ENCODE assay signal across 8 cellular contexts in the genomic region with DNA sequence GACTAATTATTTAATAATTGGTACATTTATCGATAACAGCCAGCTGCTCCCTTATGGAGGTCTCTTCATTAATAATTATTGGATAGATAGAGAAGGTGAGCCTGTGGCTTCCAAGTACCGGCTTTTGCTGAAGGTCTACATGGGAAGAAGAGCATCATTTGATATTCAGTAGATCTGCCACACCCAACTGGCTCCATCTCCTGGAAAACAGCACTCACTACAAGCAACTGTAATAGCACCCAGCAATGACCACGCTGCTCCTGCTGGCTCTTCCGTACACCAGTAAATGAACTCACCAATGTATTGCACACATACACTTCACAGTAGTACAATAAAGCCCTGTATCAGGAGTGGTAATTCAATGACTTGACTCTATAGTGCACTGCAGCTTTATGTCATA. TPM values are rescaled to one million over a fixed set of nuclear protein-coding genes. Genes with fewer than 3 reads are reported as not detected.
DNase-seq lines count a peak whose midpoint lies in the region; ATAC-seq, FAIRE-seq and TF ChIP-seq lines count a peak whose summit lies in the region.

No MANE protein-coding gene starts in this region.

- no peaks in the 10 kb centered on the region for H3K9me2 ChIP-seq in DOHH2 (replicated peaks; ENCODE audit: control insufficient read depth, low read length)

- dilution Hi-C loops in keratinocyte (cut with MboI; ENCODE audit: extremely low pct_ligation_motif_present, low sequenced_read_pairs) = no loop called here

- H3K9me3 ChIP-seq in DOHH2 (ENCODE audit: control insufficient read depth, insufficient read depth, low read length) = no peaks in the 10 kb centered on the region
- H3K9me3 ChIP-seq in keratinocyte (ENCODE audit: control insufficient read depth, low read depth, low read length) = no peaks in the 10 kb centered on the region

- no peak overlapping the region for H3K9ac ChIP-seq in keratinocyte (ENCODE audit: control insufficient read depth, extremely low read depth, insufficient read depth, low read length)

- TF ChIP-seq CTCF in DOHH2 (IDR thresholded peaks at IDR 0.05; ENCODE audit: low read depth, low read length, poor library complexity, severe bottlenecking) (peak; percentile 57), keratinocyte (optimal IDR thresholded peaks at IDR 0.05 in 1 of 3, IDR thresholded peaks at IDR 0.05 in 1 of 3, conservative IDR thresholded peaks at IDR 0.05 in 1 of 3; ENCODE audit: extremely low read depth in 1 of 3, insufficient read depth in 2 of 3, low read length in 3 of 3) (peak; percentile 63 to 78 (median 73))

- DNase-seq in HT1080 (ENCODE audit: low read depth) (peak; percentile 49), SW480 (ENCODE audit: low spot score) (peak; percentile 67), keratinocyte (ENCODE audit: low read depth, low spot score) (no peak), T1000 (lab: John Stamatoyannopoulos, UW) (no peak)
- DNase-seq in activated effector memory CD4-positive, alpha-beta T cell treated with Interleukin-2 at 50 U/mL for 16 hours = no peak

- H3K4me3 ChIP-seq in DOHH2 (ENCODE audit: low read length) = no peak overlapping the region
- H3K4me3 ChIP-seq in keratinocyte (ENCODE audit: control insufficient read depth in 2 of 3, extremely low read depth in 1 of 3, insufficient read depth in 2 of 3, low read depth in 1 of 3, low read length in 3 of 3) = no peak overlapping the region

- H3K36me3 ChIP-seq in DOHH2 (ENCODE audit: control insufficient read depth, low read length) (peaks cover 8% of the 10 kb centered on the region; the same call in 1 of the 2 replicates), keratinocyte (ENCODE audit: control insufficient read depth in 2 of 2, extremely low read depth in 1 of 2, insufficient read depth in 2 of 2, low read length in 2 of 2) (peaks cover 14 to 22% of the 10 kb centered on the region in 2 experiments)

- H4K20me1 ChIP-seq in DOHH2 (ENCODE audit: control insufficient read depth, insufficient read depth, low read depth, low read length) (no peaks in the 10 kb centered on the region), keratinocyte (ENCODE audit: control insufficient read depth, extremely low read depth, insufficient read depth, low read length) (no peaks in the 10 kb centered on the region)

- peak; percentile 36 for FAIRE-seq in keratinocyte (lab: Jason Lieb, UNC)

- H3K4me1 ChIP-seq in DOHH2 (ENCODE audit: control insufficient read depth, low read length) (no peaks in the 10 kb centered on the region), keratinocyte (ENCODE audit: control insufficient read depth, extremely low read depth, insufficient read depth, low read length) (no peaks in the 10 kb centered on the region)

- H3K79me2 ChIP-seq in DOHH2 (ENCODE audit: control insufficient read depth, low read length) (no peaks in the 10 kb centered on the region), keratinocyte (ENCODE audit: control insufficient read depth, insufficient read depth, low read length) (no peaks in the 10 kb centered on the region)

- H3K4me2 ChIP-seq in DOHH2 (ENCODE audit: low read length) = no peak overlapping the region
- no peak overlapping the region for H3K4me2 ChIP-seq in keratinocyte (ENCODE audit: control insufficient read depth, extremely low read depth, insufficient read depth, low read depth, low read length)

- H3K27ac ChIP-seq in DOHH2 (ENCODE audit: low read depth, low read length) (no peak overlapping the region), keratinocyte (ENCODE audit: control insufficient read depth, insufficient read depth, low read length) (no peak overlapping the region)

- H3K9me1 ChIP-seq in keratinocyte (ENCODE audit: control insufficient read depth, extremely low read depth, insufficient read depth, low read length) = no peaks in the 10 kb centered on the region

- H3K27me3 ChIP-seq in DOHH2 (ENCODE audit: control insufficient read depth, low read length) = no peaks in the 10 kb centered on the region
- no peaks in the 10 kb centered on the region for H3K27me3 ChIP-seq in keratinocyte (ENCODE audit: control insufficient read depth, extremely low read depth, insufficient read depth, low read length)

- H3F3A ChIP-seq in DOHH2 (ENCODE audit: control insufficient read depth, insufficient read depth) = no peaks in the 10 kb centered on the region

- ATAC-seq in HG02798 (IDR thresholded peaks at IDR 0.05; ENCODE audit: poor library complexity, unreplicated experiment) = no peak
- ATAC-seq in HG03432 (IDR thresholded peaks at IDR 0.05; ENCODE audit: unreplicated experiment) = no peak

- no peak overlapping the region for H2AFZ ChIP-seq in keratinocyte (ENCODE audit: control insufficient read depth, low read length)

RNA-seq across cellular contexts. Expression of a gene that starts 19.5 kb away (rescaled TPM):
- 0.10 and 0.55 TPM in 2 replicates for total RNA-seq in HT1080 (2014; rRNA removed; shearing (Covaris generic))
- not detected in 2 replicates for polyA plus RNA-seq in HT1080 (2015; cell fraction: cytosol; rRNA removed)
- 0.14 TPM in 1 of 2 replicates, not detected in the other for polyA plus RNA-seq in HT1080 (2015; cell fraction: nucleus; rRNA removed)
- polyA plus RNA-seq in keratinocyte = 11.4 to 17.8 TPM (median 11.6 TPM) in 3 replicates
- polyA plus RNA-seq in keratinocyte (2011; ENCODE audit: low read depth) = 8.4 TPM
- 12.0 and 12.4 TPM in 2 replicates for polyA plus RNA-seq in keratinocyte (2011; cell fraction: cytosol; rRNA removed)
- polyA plus RNA-seq in keratinocyte (2011; cell fraction: nucleus; rRNA removed) = 26.6 and 28.3 TPM in 2 replicates
- polyA plus RNA-seq in keratinocyte (2012; ENCODE audit: low replicate concordance) = 11.6 and 15.9 TPM in 2 replicates
- 7.5 to 20.3 TPM (median 13.0 TPM) in 3 replicates for polyA minus RNA-seq in keratinocyte
- 15.3 TPM for polyA minus RNA-seq in keratinocyte (2011; cell fraction: cytosol; rRNA and poly(A)+ RNA removed)
- 13.9 and 16.4 TPM in 2 replicates for polyA minus RNA-seq in keratinocyte (2011; cell fraction: nucleus; rRNA and poly(A)+ RNA removed)

Comparison
In these comparisons a context has a peak if more than half of its experiments do, and no peak if none do; other contexts are left out.
1. DNase-seq: peak in HT1080 (single experiment) and SW480 (single experiment); none in keratinocyte (single experiment), T1000 (single experiment) and activated effector memory CD4-positive, alpha-beta T cell treated with Interleukin-2 at 50 U/mL for 16 hours (single experiment).